ENCODE assay signal across 12 cellular contexts in genomic region chr2:239329284-239329971, GRCh38.
DNase-seq lines count a peak whose midpoint lies in the region; ATAC-seq and TF ChIP-seq lines count a peak whose summit lies in the region.
"Had no signal": no experiment of that assay in that cellular context is flagged by ENCODE, and none has a peak within 500 bp of the region (broad histone marks: within the 10 kb centered on the region; RNA-seq: fewer than 3 reads in every experiment).

No MANE protein-coding gene starts in this region.

- H3K4me1 ChIP-seq in ascending aorta (peaks cover 17 to 38% of the 10 kb centered on the region in 2 donors), hepatocyte (ENCODE audit: insufficient read depth) (peaks cover 50% of the 10 kb centered on the region)

- H2AFZ ChIP-seq in hepatocyte: no peak overlapping the region

- ATAC-seq in sciatic nerve (peak; percentile 21), HG02840 (IDR thresholded peaks at IDR 0.05; ENCODE audit: low FRiP score, unreplicated experiment) (no peak)
- ATAC-seq: activated naive CD4-positive, alpha-beta T cell treated with anti-CD3 and anti-CD28 coated beads, Interleukin-2, amount 50 U/mL, for 72 hours had no signal

- intact Hi-C loops in ascending aorta (cut with DNase I) (loop anchor here (2.0 to 5.0 kb wide), 2 partner anchors 71 to 107 kb away; partner anchors contain the start of gene HDAC4), sciatic nerve (cut with DNase I) (no loop called here)

- no peaks in the 10 kb centered on the region for H3K9me2 ChIP-seq in hepatocyte (replicated peaks; ENCODE audit: insufficient read depth)

- H3K27ac ChIP-seq in ascending aorta (peak overlapping the region; percentile 78 to 86), hepatocyte (peak overlapping the region; percentile 94)
- H3K27ac ChIP-seq: C4-2B had no signal

- DNase-seq in G401 (ENCODE audit: low spot score) (peak; percentile 12), ascending aorta (ENCODE audit: low spot score in 2 of 2) (peak in 1 of 2 donors; percentile 63), hepatocyte (ENCODE audit: low spot score) (no peak), sciatic nerve (ENCODE audit: low spot score) (peak; percentile 54), putamen (ENCODE audit: low spot score) (no peak), NCI-H2227 (lab: John Stamatoyannopoulos, UW; ENCODE audit: unreplicated experiment) (no peak), HK-2 (ENCODE audit: unreplicated experiment) (no peak)
- DNase-seq: activated CD4-positive, alpha-beta T cell treated with anti-CD3 and anti-CD28 coated beads for 1 hour; NCI-H187 treated with DMSO at 0.1 percent for 48 hours had no signal

- peaks cover 74% of the 10 kb centered on the region for H3K79me2 ChIP-seq in hepatocyte

- no peaks in the 10 kb centered on the region for H3K36me3 ChIP-seq in ascending aorta
- no peaks in the 10 kb centered on the region for H3K36me3 ChIP-seq in hepatocyte (replicated peaks; ENCODE audit: insufficient read depth, low read depth)

- TF ChIP-seq CTCF in ascending aorta (IDR thresholded peaks at IDR 0.05) (no peak), hepatocyte (IDR thresholded peaks at IDR 0.05; ENCODE audit: poor library complexity) (no peak)

- in situ Hi-C loops in G401 (cut with HindIII; ENCODE audit: low sequenced_read_pairs): no loop called here

- no peaks in the 10 kb centered on the region for H4K20me1 ChIP-seq in hepatocyte (ENCODE audit: insufficient read depth, poor library complexity, severe bottlenecking)

- no peaks in the 10 kb centered on the region for H3K27me3 ChIP-seq in ascending aorta
- no peaks in the 10 kb centered on the region for H3K27me3 ChIP-seq in hepatocyte

- H3K4me3 ChIP-seq in ascending aorta (peak overlapping the region in 1 of 2 donors; percentile 35), hepatocyte (no peak overlapping the region)

- peak overlapping the region; percentile 67 for H3K4me2 ChIP-seq in hepatocyte

- H3K9me3 ChIP-seq in ascending aorta: no peaks in the 10 kb centered on the region
- no peaks in the 10 kb centered on the region for H3K9me3 ChIP-seq in hepatocyte (ENCODE audit: low read depth)

- WGBS in hepatocyte (ENCODE audit: low lambda C conversion rate, missing lambda C conversion rate): 71% methylated on average over 12 of the region's 12 CpGs

Comparison
In these comparisons a context has a peak if more than half of its experiments do, and no peak if none do; other contexts are left out.
1. DNase-seq: peak in G401 (single experiment) and sciatic nerve (single experiment); none in hepatocyte (single experiment), putamen (single experiment), NCI-H2227 (single experiment) and HK-2 (single experiment).